ENCODE assay signal across 16 cellular contexts in the genomic region with DNA sequence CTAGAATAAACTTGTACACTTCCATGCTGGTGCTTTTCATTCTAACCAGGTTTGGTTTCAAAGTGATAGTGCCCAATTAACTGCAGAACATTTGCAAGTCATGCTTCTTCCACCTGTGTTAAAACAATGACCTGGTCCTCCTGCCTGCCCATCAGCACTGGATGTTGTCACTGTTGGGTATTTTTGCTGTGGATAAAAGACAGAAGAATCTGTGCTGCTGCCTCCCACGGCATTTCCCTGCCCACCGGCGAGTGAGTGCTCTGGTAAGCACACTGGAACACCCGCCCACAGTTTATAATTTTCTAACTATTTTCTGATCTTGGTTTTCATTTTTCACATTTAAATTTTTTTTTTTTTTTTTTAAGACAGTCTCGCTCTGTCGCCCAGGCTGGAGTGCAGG. TPM values are rescaled to one million over a fixed set of nuclear protein-coding genes. Genes with fewer than 3 reads are reported as not detected.
DNase-seq lines count a peak whose midpoint lies in the region; ATAC-seq and TF ChIP-seq lines count a peak whose summit lies in the region.
"Had no signal": no experiment of that assay in that cellular context is flagged by ENCODE, and none has a peak within 500 bp of the region (broad histone marks: within the 10 kb centered on the region; RNA-seq: fewer than 3 reads in every experiment).

No MANE protein-coding gene starts in this region.

- ATAC-seq in activated B cell treated with CpG ODN at 0.5 μM for 24 hours (ENCODE audit: low read depth): no peak
- no peak for ATAC-seq in GM21423 (IDR thresholded peaks at IDR 0.05; ENCODE audit: unreplicated experiment)
- ATAC-seq: heart right ventricle, left lobe of liver had no signal

- H3K27ac Mint-ChIP-seq in activated T-cell treated with anti-CD3 and anti-CD28 coated beads, Interleukin-2, amount 50 U/mL, for 24 hours: peak overlapping the region; percentile 93
- peak overlapping the region; percentile 13 for H3K27ac Mint-ChIP-seq in activated B cell treated with CpG ODN at 0.5 μM for 24 hours

- no peaks in the 10 kb centered on the region for H3K9me3 ChIP-seq in iPS-20b (ENCODE audit: insufficient read depth, low read depth, low read length)
- H3K9me3 ChIP-seq: heart right ventricle had no signal

- no peak for DNase-seq in activated T-cell treated with anti-CD3 and anti-CD28 coated beads, Interleukin-2, amount 50 U/mL, for 24 hours
- no peak for DNase-seq in activated T-cell treated with anti-CD3 and anti-CD28 coated beads, Interleukin-2, amount 50 U/mL, for 1 hour
- no peak for DNase-seq in activated B cell treated with CpG ODN at 0.5 μM for 24 hours
- DNase-seq in superior temporal gyrus (ENCODE audit: extremely low spot score): peak; percentile 36
- DNase-seq in stimulated activated CD4-positive, alpha-beta T cell treated with anti-CD3 and anti-CD28 coated beads, Interleukin-4, amount 100 ng/mL, for 4 hours: no peak
- DNase-seq in hypothalamus (lab: John Stamatoyannopoulos, UW): no peak
- DNase-seq: activated CD4-positive, alpha-beta T cell treated with anti-CD3 and anti-CD28 coated beads, Interleukin-2, amount 50 U/mL, for 48 hours; activated naive CD4-positive, alpha-beta T cell; heart right ventricle; NCI-H1092 treated with DMSO at 0.1 percent for 48 hours; substantia nigra; T-helper 2 cell had no signal

- no peak overlapping the region for H3K4me3 Mint-ChIP-seq in activated T-cell treated with anti-CD3 and anti-CD28 coated beads, Interleukin-2, amount 50 U/mL, for 24 hours
- H3K4me3 Mint-ChIP-seq in activated B cell treated with CpG ODN at 0.5 μM for 24 hours: peak overlapping the region; percentile 87

- H3K36me3 ChIP-seq in iPS-20b (ENCODE audit: insufficient read depth, low read depth, low read length): peaks cover 22% of the 10 kb centered on the region

- POLR2A ChIA-PET in activated B cell treated with CpG ODN at 0.5 μM for 24 hours (lab: Charles Lee): no interaction called here

- no peaks in the 10 kb centered on the region for H3K9me3 Mint-ChIP-seq in activated T-cell treated with anti-CD3 and anti-CD28 coated beads, Interleukin-2, amount 50 U/mL, for 24 hours
- no peaks in the 10 kb centered on the region for H3K9me3 Mint-ChIP-seq in activated B cell treated with CpG ODN at 0.5 μM for 24 hours
- H3K9me3 Mint-ChIP-seq: IgD-negative memory B cell had no signal

- no peak overlapping the region for H3K27ac ChIP-seq in iPS-20b (ENCODE audit: low read length)

- intact Hi-C loops in activated B cell treated with CpG ODN at 0.5 μM for 24 hours (cut with micrococcal nuclease): no loop called here

- peaks cover 32% of the 10 kb centered on the region for H3K4me1 Mint-ChIP-seq in activated T-cell treated with anti-CD3 and anti-CD28 coated beads, Interleukin-2, amount 50 U/mL, for 24 hours (ENCODE audit: low read depth)
- H3K4me1 Mint-ChIP-seq in activated B cell treated with CpG ODN at 0.5 μM for 24 hours: peaks cover 32% of the 10 kb centered on the region

- no peak for TF ChIP-seq CTCF in activated B cell treated with CpG ODN at 0.5 μM for 24 hours (IDR thresholded peaks at IDR 0.05)

- no peak overlapping the region for H3K4me3 ChIP-seq in iPS-20b (ENCODE audit: low read length)
- H3K4me3 ChIP-seq: heart right ventricle had no signal

- CTCF ChIA-PET in activated B cell treated with CpG ODN at 0.5 μM for 24 hours (lab: Charles Lee): no interaction called here

- no peaks in the 10 kb centered on the region; the same call in 1 of the 2 replicates for H3K4me1 ChIP-seq in iPS-20b (ENCODE audit: insufficient read depth, low read length)

- H3K27me3 ChIP-seq in iPS-20b (ENCODE audit: insufficient read depth, low read length): no peaks in the 10 kb centered on the region
- H3K27me3 ChIP-seq: heart right ventricle had no signal

- H3K36me3 Mint-ChIP-seq in activated T-cell treated with anti-CD3 and anti-CD28 coated beads, Interleukin-2, amount 50 U/mL, for 24 hours (ENCODE audit: low read depth): peaks cover 40% of the 10 kb centered on the region
- H3K36me3 Mint-ChIP-seq in activated B cell treated with CpG ODN at 0.5 μM for 24 hours (ENCODE audit: low read depth): peaks cover 16% of the 10 kb centered on the region
- H3K36me3 Mint-ChIP-seq: IgD-negative memory B cell had no signal

- H3K9ac ChIP-seq in iPS-20b (ENCODE audit: low read depth, low read length): 0 out of 2 replicates have a peak overlapping the region, but pooled peaks have one; percentile 61

- no peaks in the 10 kb centered on the region for H3K27me3 Mint-ChIP-seq in activated T-cell treated with anti-CD3 and anti-CD28 coated beads, Interleukin-2, amount 50 U/mL, for 24 hours
- H3K27me3 Mint-ChIP-seq in activated B cell treated with CpG ODN at 0.5 μM for 24 hours: no peaks in the 10 kb centered on the region
- H3K27me3 Mint-ChIP-seq: IgD-negative memory B cell had no signal

RNA-seq across cellular contexts. Expression of gene AKAP8, which starts 2.3 kb away (rescaled TPM):
- 74.8 and 79.0 TPM in 2 replicates for total RNA-seq in activated B cell treated with CpG ODN at 0.5 μM for 24 hours

RNA-seq across cellular contexts. Expression of gene AKAP8L, which starts 36.9 kb away (rescaled TPM):
- 126 and 163 TPM in 2 replicates for total RNA-seq in activated B cell treated with CpG ODN at 0.5 μM for 24 hours

RNA-seq across cellular contexts. Expression of gene BRD4, which starts 49.5 kb away (rescaled TPM):
- total RNA-seq in activated B cell treated with CpG ODN at 0.5 μM for 24 hours: 144 and 164 TPM in 2 replicates
